Comparison of ENCODE assay signal across 1 cellular context in genomic region chr1:181112071-181112929, GRCh38.
TF ChIP-seq lines count a peak whose summit lies in the region.

No MANE protein-coding gene starts in this region.

TF ChIP-seq in HepG2, 621 proteins besides CTCF, POLR2A, EP300 and RAD21 (continued from another document and continues in another):
- peak; percentile 94 for TF ChIP-seq ZEB1 (IDR thresholded peaks at IDR 0.05; ENCODE audit: insufficient replicate concordance, low read depth)
- peak; percentile 90 for TF ChIP-seq HMGXB3 (CRISPR knock-in tag; IDR thresholded peaks at IDR 0.05; ENCODE audit: borderline replicate concordance)
- TF ChIP-seq IRF9 (CRISPR knock-in tag; IDR thresholded peaks at IDR 0.05; ENCODE audit: borderline replicate concordance): 0 out of 2 replicates have a peak, but pooled peaks have one; percentile 57
- TF ChIP-seq ZNF446 (CRISPR knock-in tag; IDR thresholded peaks at IDR 0.05): no peak
- TF ChIP-seq ZBTB44 (CRISPR knock-in tag; IDR thresholded peaks at IDR 0.05): no peak; the same call in 1 of the 2 replicates
- no peak for TF ChIP-seq CAMTA2 (CRISPR knock-in tag; IDR thresholded peaks at IDR 0.05; ENCODE audit: borderline replicate concordance)
- TF ChIP-seq ATAD3A (CRISPR knock-in tag; IDR thresholded peaks at IDR 0.05): 0 out of 2 replicates have a peak, but pooled peaks have one; percentile 53
- TF ChIP-seq ZNF350 (CRISPR knock-in tag; IDR thresholded peaks at IDR 0.05; ENCODE audit: borderline replicate concordance, low read depth): peak; percentile 86
- TF ChIP-seq MYNN (CRISPR knock-in tag; IDR thresholded peaks at IDR 0.05; ENCODE audit: low read depth): no peak
- TF ChIP-seq ZNF282 (IDR thresholded peaks at IDR 0.05; ENCODE audit: partially characterized antibody): no peak
- TF ChIP-seq ZNF260 (CRISPR knock-in tag; IDR thresholded peaks at IDR 0.05; ENCODE audit: borderline replicate concordance, low read depth): no peak
- peak; percentile 36; the same call in 1 of the 2 replicates for TF ChIP-seq ZBTB14 (CRISPR knock-in tag; IDR thresholded peaks at IDR 0.05)
- TF ChIP-seq ZFP1 (CRISPR knock-in tag; IDR thresholded peaks at IDR 0.05): peak; percentile 90
- peak; percentile 86 for TF ChIP-seq THAP11 (CRISPR knock-in tag; IDR thresholded peaks at IDR 0.05)
- peak; percentile 81; the same call in 1 of the 2 replicates for TF ChIP-seq ZNF253 (CRISPR knock-in tag; IDR thresholded peaks at IDR 0.05; ENCODE audit: borderline replicate concordance)
- TF ChIP-seq ZNF160 (CRISPR knock-in tag; IDR thresholded peaks at IDR 0.05): peak; percentile 91
- peak; percentile 46; the same call in 1 of the 2 replicates for TF ChIP-seq ZNF460 (CRISPR knock-in tag; IDR thresholded peaks at IDR 0.05; ENCODE audit: borderline replicate concordance)
- TF ChIP-seq ZNF746 (CRISPR knock-in tag; IDR thresholded peaks at IDR 0.05): peak; percentile 92
- peak; percentile 69; the same call in 1 of the 2 replicates for TF ChIP-seq ZNF343 (CRISPR knock-in tag; IDR thresholded peaks at IDR 0.05)
- TF ChIP-seq ZNF747 (CRISPR knock-in tag; IDR thresholded peaks at IDR 0.05; ENCODE audit: borderline replicate concordance): peak; percentile 90
- 0 out of 2 replicates have a peak, but pooled peaks have one; percentile 43 for TF ChIP-seq ZNF589 (CRISPR knock-in tag; conservative IDR thresholded peaks at IDR 0.05)
- TF ChIP-seq ZNF878 (CRISPR knock-in tag; IDR thresholded peaks at IDR 0.05): peak; percentile 96
- 0 out of 2 replicates have a peak, but pooled peaks have one; percentile 47 for TF ChIP-seq ATF1 (CRISPR knock-in tag; IDR thresholded peaks at IDR 0.05)
- TF ChIP-seq BHLHE40 (IDR thresholded peaks at IDR 0.05; ENCODE audit: low read length): peak; percentile 48; the same call in 1 of the 2 replicates
- TF ChIP-seq IRF2 (CRISPR knock-in tag; IDR thresholded peaks at IDR 0.05): peak; percentile 97
- no peak for TF ChIP-seq CREB1 (IDR thresholded peaks at IDR 0.05)
- TF ChIP-seq CREB1 (CRISPR knock-in tag; IDR thresholded peaks at IDR 0.05): peak; percentile 73
- no peak for TF ChIP-seq PRPF4 (IDR thresholded peaks at IDR 0.05; ENCODE audit: low read depth, low read length, poor library complexity, severe bottlenecking)
- TF ChIP-seq ZNF782 (CRISPR knock-in tag; IDR thresholded peaks at IDR 0.05; ENCODE audit: borderline replicate concordance): peak; percentile 64; the same call in 1 of the 2 replicates
- peak; percentile 74 for TF ChIP-seq CBFB (CRISPR knock-in tag; IDR thresholded peaks at IDR 0.05)
- no peak for TF ChIP-seq RBM22 (optimal IDR thresholded peaks at IDR 0.05; ENCODE audit: low read length)
- TF ChIP-seq DPF2 (CRISPR knock-in tag; IDR thresholded peaks at IDR 0.05; ENCODE audit: borderline replicate concordance, low read depth): peak; percentile 96
- no peak for TF ChIP-seq ZUFSP (CRISPR knock-in tag; IDR thresholded peaks at IDR 0.05; ENCODE audit: borderline replicate concordance)
- peak; percentile 95 for TF ChIP-seq HMG20A (CRISPR knock-in tag; IDR thresholded peaks at IDR 0.05; ENCODE audit: borderline replicate concordance)
- TF ChIP-seq SMAD1 (CRISPR knock-in tag; IDR thresholded peaks at IDR 0.05; ENCODE audit: borderline replicate concordance, low read depth): no peak
- TF ChIP-seq CEBPZ (IDR thresholded peaks at IDR 0.05; ENCODE audit: low read length): no peak
- no peak for TF ChIP-seq ZNF546 (CRISPR knock-in tag; conservative IDR thresholded peaks at IDR 0.05)
- peak; percentile 73; the same call in 1 of the 2 replicates for TF ChIP-seq KDM6A (CRISPR knock-in tag; IDR thresholded peaks at IDR 0.05; ENCODE audit: low read depth)
- TF ChIP-seq ZSCAN22 (CRISPR knock-in tag; IDR thresholded peaks at IDR 0.05): 0 out of 2 replicates have a peak, but pooled peaks have one; percentile 45
- peak; percentile 78; the same call in 1 of the 2 replicates for TF ChIP-seq KLF15 (CRISPR knock-in tag; IDR thresholded peaks at IDR 0.05; ENCODE audit: borderline replicate concordance)
- 0 out of 2 replicates have a peak, but pooled peaks have one; percentile 37 for TF ChIP-seq ZNF740 (CRISPR knock-in tag; IDR thresholded peaks at IDR 0.05)
- no peak for TF ChIP-seq TMF1 (CRISPR knock-in tag; IDR thresholded peaks at IDR 0.05; ENCODE audit: low read depth)
- TF ChIP-seq ZNF766 (CRISPR knock-in tag; IDR thresholded peaks at IDR 0.05; ENCODE audit: borderline replicate concordance): peak; percentile 77; the same call in 1 of the 2 replicates
- TF ChIP-seq ZNF773 (CRISPR knock-in tag; IDR thresholded peaks at IDR 0.05; ENCODE audit: borderline replicate concordance): no peak
- TF ChIP-seq ZNF792 (CRISPR knock-in tag; IDR thresholded peaks at IDR 0.05): peak; percentile 98
- no peak for TF ChIP-seq ARID2 (CRISPR knock-in tag; IDR thresholded peaks at IDR 0.05; ENCODE audit: borderline replicate concordance)
- TF ChIP-seq HINFP (CRISPR knock-in tag; IDR thresholded peaks at IDR 0.05; ENCODE audit: low read depth): peak; percentile 76; the same call in 1 of the 2 replicates
